In the genomic region with DNA sequence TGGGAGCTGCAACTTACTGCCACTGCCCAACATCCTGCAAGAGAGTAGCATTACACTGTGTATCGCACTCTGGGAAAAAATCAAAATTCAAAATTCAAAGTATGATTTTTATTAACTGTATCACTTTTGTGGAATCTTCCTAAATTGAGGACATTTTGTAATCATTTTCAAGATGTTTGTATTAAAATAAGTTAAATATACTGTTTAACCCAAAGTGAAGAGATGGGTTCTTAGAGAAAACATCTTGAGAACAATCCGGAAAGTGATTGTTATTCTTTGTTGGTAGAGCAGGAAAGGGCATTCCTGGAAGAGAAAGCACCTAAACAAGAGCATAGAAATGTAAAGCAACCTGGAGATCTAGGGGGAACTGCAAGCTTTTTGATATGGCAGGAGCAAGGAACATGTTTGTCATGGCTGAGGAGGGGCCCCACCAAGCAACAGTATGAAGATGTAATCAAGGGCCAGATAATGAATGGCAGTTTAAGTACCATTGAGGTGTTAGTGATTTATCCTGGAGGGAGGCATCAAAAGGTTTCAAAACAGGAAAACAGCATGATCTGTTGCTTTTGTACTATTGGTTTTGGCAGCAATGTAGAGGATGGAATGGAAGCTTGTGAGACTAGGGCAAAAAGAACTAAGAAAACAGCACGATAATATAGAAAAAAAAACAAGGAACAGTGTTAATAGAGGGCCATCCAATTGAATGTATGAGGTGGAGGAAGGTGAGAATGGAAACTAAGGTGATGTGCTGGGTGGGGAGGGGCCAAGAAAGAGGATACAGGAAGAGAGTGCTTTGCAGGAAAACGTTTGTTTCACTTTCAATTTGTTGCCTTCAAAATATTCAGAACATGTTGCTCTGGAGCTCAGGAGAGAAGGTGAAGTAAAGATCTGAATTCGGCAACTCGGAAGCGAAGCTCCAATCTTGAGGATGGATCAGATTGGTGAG, we compare ENCODE assay signal across 8 cellular contexts. TPM values are rescaled to one million over a fixed set of nuclear protein-coding genes. Genes with fewer than 3 reads are reported as not detected.
DNase-seq lines count a peak whose midpoint lies in the region; ATAC-seq and TF ChIP-seq lines count a peak whose summit lies in the region.

No MANE protein-coding gene starts in this region.

- in situ Hi-C loops in KBM-7 (cut with MboI; ENCODE audit: low pct_unique_long_range_greater_than_20kb, low sequenced_read_pairs) = no loop called here
- in situ Hi-C loops in gastrocnemius medialis (cut with MboI; ENCODE audit: low sequenced_read_pairs in 4 of 4) = loop anchor here in 1 of 4 donors (25.0 kb wide), 1 partner anchor 263 kb away; no protein-coding TSS in a partner anchor

- CTCF ChIA-PET in activated CD8-positive, alpha-beta memory T cell treated with anti-CD3 and anti-CD28 coated beads, Interleukin-2, amount 10 ng/mL, durations not matched to agents 7 days and 5 days (lab: Charles Lee) = interaction anchor here (1.0 to 2.1 kb wide), 4 partner anchors 14 to 76 kb away, joined by 3 to 10 read pairs (median 4); a partner anchor contains a TSS

- DNase-seq in GM10266 (ENCODE audit: extremely low spot score) (peak; percentile 37), KBM-7 (peak; percentile 33), glomerular visceral epithelial cell (ENCODE audit: extremely low spot score) (peak; percentile 39), gastrocnemius medialis (no peak), amniotic stem cell (lab: John Stamatoyannopoulos, UW) (no peak), COLO668 (lab: John Stamatoyannopoulos, UW; ENCODE audit: unreplicated experiment) (no peak)
- peak; percentile 64 for DNase-seq in activated CD8-positive, alpha-beta memory T cell treated with anti-CD3 and anti-CD28 coated beads, Interleukin-2, amount 10 ng/mL, durations not matched to agents 7 days and 5 days

- H3K27ac Mint-ChIP-seq in activated CD8-positive, alpha-beta memory T cell treated with anti-CD3 and anti-CD28 coated beads, Interleukin-2, amount 10 ng/mL, durations not matched to agents 7 days and 5 days = peak overlapping the region; percentile 98

- H3K9me3 ChIP-seq in gastrocnemius medialis = no peaks in the 10 kb centered on the region

- H3K36me3 Mint-ChIP-seq in activated CD8-positive, alpha-beta memory T cell treated with anti-CD3 and anti-CD28 coated beads, Interleukin-2, amount 10 ng/mL, durations not matched to agents 7 days and 5 days = peaks cover 20% of the 10 kb centered on the region

- H3K27me3 ChIP-seq in gastrocnemius medialis = no peaks in the 10 kb centered on the region

- H3K9me3 Mint-ChIP-seq in activated CD8-positive, alpha-beta memory T cell treated with anti-CD3 and anti-CD28 coated beads, Interleukin-2, amount 10 ng/mL, durations not matched to agents 7 days and 5 days (ENCODE audit: low read depth) = no peaks in the 10 kb centered on the region

- peaks cover 17% of the 10 kb centered on the region for H3K27me3 Mint-ChIP-seq in activated CD8-positive, alpha-beta memory T cell treated with anti-CD3 and anti-CD28 coated beads, Interleukin-2, amount 10 ng/mL, durations not matched to agents 7 days and 5 days

- H3K27ac ChIP-seq in gastrocnemius medialis = peak overlapping the region in 1 of 4 donors; percentile 46

- intact Hi-C loops in gastrocnemius medialis (cut with DNase I; ENCODE audit: low total_unique reads) = no loop called here

- H3K4me3 Mint-ChIP-seq in activated CD8-positive, alpha-beta memory T cell treated with anti-CD3 and anti-CD28 coated beads, Interleukin-2, amount 10 ng/mL, durations not matched to agents 7 days and 5 days = peak overlapping the region; percentile 92

- TF ChIP-seq CTCF in GM10266 (IDR thresholded peaks at IDR 0.05; ENCODE audit: control insufficient read depth, insufficient read depth, low read depth, missing control alignments) (no peak), gastrocnemius medialis (IDR thresholded peaks at IDR 0.05 in 4 of 5, conservative IDR thresholded peaks at IDR 0.05 in 1 of 5) (no peak)

- peaks cover 27% of the 10 kb centered on the region for H3K4me1 Mint-ChIP-seq in activated CD8-positive, alpha-beta memory T cell treated with anti-CD3 and anti-CD28 coated beads, Interleukin-2, amount 10 ng/mL, durations not matched to agents 7 days and 5 days

- H3K4me1 ChIP-seq in gastrocnemius medialis = no peaks in the 10 kb centered on the region

- TF ChIP-seq POLR2A in gastrocnemius medialis (IDR thresholded peaks at IDR 0.05) = no peak

- peak overlapping the region; percentile 39 to 48 (median 45) for H3K4me3 ChIP-seq in gastrocnemius medialis

- no peaks in the 10 kb centered on the region for H3K36me3 ChIP-seq in gastrocnemius medialis

- ATAC-seq in GM21576 (IDR thresholded peaks at IDR 0.05; ENCODE audit: unreplicated experiment) (peak; percentile 89), gastrocnemius medialis (no peak)
- peak; percentile 97 for ATAC-seq in activated CD8-positive, alpha-beta memory T cell treated with anti-CD3 and anti-CD28 coated beads, Interleukin-2, amount 10 ng/mL, durations not matched to agents 7 days and 5 days

RNA-seq across cellular contexts. Expression of a gene that starts 14.2 kb away (rescaled TPM):
- 10 to 100 TPM; 40.3 to 40.6 TPM for total RNA-seq in activated CD8-positive, alpha-beta memory T cell treated with anti-CD3 and anti-CD28 coated beads, Interleukin-2, amount 10 ng/mL, durations not matched to agents 7 days and 5 days
- 10 to 100 TPM in 3 of 4 donors, 1 to 10 TPM in 1; 8.9 to 16.2 (median 10.4) TPM for total RNA-seq in gastrocnemius medialis

RNA-seq across cellular contexts. Expression of a gene that starts 38.5 kb away (rescaled TPM):
- 1 to 10 TPM in 1 of 2 experiments, under 1 TPM in 1; 0.89 to 1.0 TPM for total RNA-seq in activated CD8-positive, alpha-beta memory T cell treated with anti-CD3 and anti-CD28 coated beads, Interleukin-2, amount 10 ng/mL, durations not matched to agents 7 days and 5 days
- total RNA-seq in gastrocnemius medialis = 1,000 to 10,000 TPM in 3 of 4 donors, 100 to 1,000 TPM in 1; 998 to 4,186 (median 1,764) TPM

Comparison
In these comparisons a context has a peak if more than half of its experiments do, and no peak if none do; other contexts are left out.
1. DNase-seq: peak in GM10266 (single experiment), KBM-7 (single experiment), activated CD8-positive, alpha-beta memory T cell treated with anti-CD3 and anti-CD28 coated beads, Interleukin-2, amount 10 ng/mL, durations not matched to agents 7 days and 5 days (single experiment) and glomerular visceral epithelial cell (single experiment); none in gastrocnemius medialis (0 of 2), amniotic stem cell (single experiment) and COLO668 (single experiment).
2. ATAC-seq: peak in GM21576 (single experiment) and activated CD8-positive, alpha-beta memory T cell treated with anti-CD3 and anti-CD28 coated beads, Interleukin-2, amount 10 ng/mL, durations not matched to agents 7 days and 5 days (single experiment); none in gastrocnemius medialis (0 of 2).
3. RNA of a gene that starts 38.5 kb away (total RNA-seq): 998 to 4,186 TPM in gastrocnemius medialis; 0.89 to 1.0 TPM in activated CD8-positive, alpha-beta memory T cell treated with anti-CD3 and anti-CD28 coated beads, Interleukin-2, amount 10 ng/mL, durations not matched to agents 7 days and 5 days; every median in the first group is over 100 times any median in the second.